In genomic region chr1:67427947-67428346, GRCh38 we compare ENCODE assay signal across 8 cellular contexts.
DNase-seq lines count a peak whose midpoint lies in the region; ATAC-seq and TF ChIP-seq lines count a peak whose summit lies in the region.

No MANE protein-coding gene starts in this region.

- ATAC-seq in GM19452 (IDR thresholded peaks at IDR 0.05; ENCODE audit: unreplicated experiment), result no peak

- DNase-seq in GM12865 (ENCODE audit: low read depth) (no peak), SK-N-MC (ENCODE audit: low read depth, low spot score) (no peak), fibroblast of pulmonary artery (ENCODE audit: low read depth) (no peak), retinal pigment epithelial cell (ENCODE audit: low read depth) (no peak), NCI-H774 (lab: John Stamatoyannopoulos, UW) (no peak), head of caudate nucleus (no peak), HuH-7 (ENCODE audit: low spot score) (no peak)

- H3K4me3 ChIP-seq in GM12865 (ENCODE audit: low read depth, low read length), result peak overlapping the region; percentile 81
- peak overlapping the region; percentile 99 for H3K4me3 ChIP-seq in SK-N-MC
- H3K4me3 ChIP-seq in fibroblast of pulmonary artery (replicated peaks; ENCODE audit: low read depth, low read length), result peak overlapping the region; percentile 95
- H3K4me3 ChIP-seq in retinal pigment epithelial cell (ENCODE audit: low read length), result peak overlapping the region; percentile 97

- peaks cover 67% of the 10 kb centered on the region for H3K36me3 ChIP-seq in SK-N-MC (ENCODE audit: insufficient read depth, low read length)

- peak overlapping the region; percentile 98 for H3K9ac ChIP-seq in SK-N-MC (ENCODE audit: insufficient read length)

- H3K9me3 ChIP-seq in SK-N-MC (ENCODE audit: low read depth, low read length), result no peaks in the 10 kb centered on the region

- TF ChIP-seq CTCF in GM12865 (IDR thresholded peaks at IDR 0.05; ENCODE audit: insufficient read depth, low read depth, low read length, missing control alignments) (no peak), fibroblast of pulmonary artery (IDR thresholded peaks at IDR 0.05; ENCODE audit: low read length, missing control alignments) (no peak), retinal pigment epithelial cell (conservative IDR thresholded peaks at IDR 0.05; ENCODE audit: low read depth, low read length) (no peak)

- H3K27ac ChIP-seq in SK-N-MC, result no peak overlapping the region

- intact Hi-C loops in head of caudate nucleus (cut with DNase I), result loop anchor here (10.0 kb wide), 1 partner anchor 373 kb away; the partner anchor contains the start of gene SLC35D1
